Comparison of ENCODE assay signal across 10 cellular contexts in the genomic region with DNA sequence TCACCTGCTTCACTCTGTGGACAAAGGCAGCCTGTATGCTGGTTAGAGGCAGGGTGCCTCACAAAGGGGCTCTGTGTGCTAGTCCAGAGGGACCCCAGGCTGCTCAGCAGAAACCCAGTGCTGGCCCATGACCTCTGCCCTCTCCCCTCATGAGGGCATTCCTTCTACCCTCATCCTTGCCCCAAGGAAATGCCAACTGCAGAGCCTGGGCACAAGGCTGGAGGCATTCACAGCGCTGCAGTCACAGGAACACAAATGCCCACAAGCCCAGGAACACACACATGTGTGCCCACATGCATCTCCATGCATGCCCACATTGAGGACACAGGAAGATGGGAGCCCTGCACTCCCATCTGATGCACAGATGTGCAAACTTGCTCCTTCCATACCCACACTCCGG. TPM values are rescaled to one million over a fixed set of nuclear protein-coding genes. Genes with fewer than 3 reads are reported as not detected.
DNase-seq lines count a peak whose midpoint lies in the region; ATAC-seq and TF ChIP-seq lines count a peak whose summit lies in the region.
"Had no signal": no experiment of that assay in that cellular context is flagged by ENCODE, and none has a peak within 500 bp of the region (broad histone marks: within the 10 kb centered on the region; RNA-seq: fewer than 3 reads in every experiment).

No MANE protein-coding gene starts in this region.

- H3K9me3 Mint-ChIP-seq in CD4-positive, alpha-beta memory T cell, result no peaks in the 10 kb centered on the region

- peaks cover 38% of the 10 kb centered on the region for H3K4me1 ChIP-seq in CD4-positive, alpha-beta memory T cell (ENCODE audit: insufficient read depth, low read length)
- peaks cover 22% of the 10 kb centered on the region for H3K4me1 ChIP-seq in effector memory CD4-positive, alpha-beta T cell (ENCODE audit: control insufficient read depth, insufficient read depth, low read length, poor library complexity, severe bottlenecking)
- peaks cover 38% of the 10 kb centered on the region for H3K4me1 ChIP-seq in psoas muscle

- peaks cover 32% of the 10 kb centered on the region for H3K36me3 ChIP-seq in CD4-positive, alpha-beta memory T cell (ENCODE audit: insufficient read depth, low read length)
- peaks cover 28% of the 10 kb centered on the region for H3K36me3 ChIP-seq in effector memory CD4-positive, alpha-beta T cell (ENCODE audit: control insufficient read depth, insufficient read depth, low read length)
- peaks cover 0 to 10% of the 10 kb centered on the region in 2 donors for H3K36me3 ChIP-seq in psoas muscle (ENCODE audit: insufficient read depth in 1 of 2, low read depth in 1 of 2)

- intact Hi-C loops in CD4-positive, alpha-beta memory T cell (cut with micrococcal nuclease), result no loop called here
- intact Hi-C loops in psoas muscle (cut with DNase I), result no loop called here

- H3K36me3 Mint-ChIP-seq in CD4-positive, alpha-beta memory T cell, result peaks cover 17 to 45% of the 10 kb centered on the region in 2 donors

- H3K4me3 Mint-ChIP-seq in CD4-positive, alpha-beta memory T cell, result peak overlapping the region in 2 of 8 donors; percentile 10 to 27

- ATAC-seq in psoas muscle (no peak), HG02938 (IDR thresholded peaks at IDR 0.05; ENCODE audit: unreplicated experiment) (no peak)

- no peak overlapping the region for H3K27ac ChIP-seq in CD4-positive, alpha-beta memory T cell (ENCODE audit: low read depth, low read length)
- peak overlapping the region; percentile 42 for H3K27ac ChIP-seq in effector memory CD4-positive, alpha-beta T cell (ENCODE audit: insufficient read depth, low read length, poor library complexity, severe bottlenecking)
- H3K27ac ChIP-seq in psoas muscle, result peak overlapping the region; percentile 93

- peaks cover 18 to 70% (median 43%) of the 10 kb centered on the region in 4 donors for H3K4me1 Mint-ChIP-seq in CD4-positive, alpha-beta memory T cell

- CTCF ChIA-PET in CD4-positive, alpha-beta memory T cell (lab: Charles Lee; ENCODE audit: partially characterized antibody), result interaction anchor here (14.9 kb wide), 1 partner anchor 32 kb away, joined by 310 read pairs; no protein-coding TSS in a partner anchor

- no peaks in the 10 kb centered on the region for H3K27me3 ChIP-seq in CD4-positive, alpha-beta memory T cell (ENCODE audit: insufficient read depth, low read length)
- H3K27me3 ChIP-seq in effector memory CD4-positive, alpha-beta T cell (replicated peaks; ENCODE audit: control insufficient read depth, insufficient read depth, low read length, poor library complexity, severe bottlenecking), result no peaks in the 10 kb centered on the region
- no peaks in the 10 kb centered on the region for H3K27me3 ChIP-seq in psoas muscle (ENCODE audit: insufficient read depth in 3 of 3, low read length in 2 of 3)

- peaks cover 0 to 4% of the 10 kb centered on the region in 2 donors for H3K27me3 Mint-ChIP-seq in CD4-positive, alpha-beta memory T cell

- POLR2A ChIA-PET in CD4-positive, alpha-beta memory T cell (lab: Charles Lee; ENCODE audit: partially characterized antibody), result interaction anchor here (0.8 to 8.8 kb wide), 2 partner anchors 32 to 87 kb away, joined by 3 to 121 read pairs; no protein-coding TSS in a partner anchor

- DNase-seq in CD4-positive, alpha-beta memory T cell, result no peak
- DNase-seq in KG1 (lab: John Stamatoyannopoulos, UW) (peak; percentile 65), psoas muscle (no peak), NOMO-1 treated with DMSO at 0.1 percent for 48 hours (lab: John Stamatoyannopoulos, UW; ENCODE audit: unreplicated experiment) (no peak), NCI-H2171 treated with DMSO at 0.1 percent for 48 hours (lab: John Stamatoyannopoulos, UW) (no peak), ecto neural progenitor cell (ENCODE audit: low spot score) (no peak)
- no peak for DNase-seq in effector memory CD4-positive, alpha-beta T cell
- DNase-seq: NCI-H2081 treated with DMSO at 0.1 percent for 48 hours had no signal

- H3K4me3 ChIP-seq in CD4-positive, alpha-beta memory T cell (ENCODE audit: low read length in 2 of 2), result no peak overlapping the region
- H3K4me3 ChIP-seq in effector memory CD4-positive, alpha-beta T cell (ENCODE audit: insufficient read depth, low read depth, low read length, poor library complexity, severe bottlenecking), result no peak overlapping the region
- H3K4me3 ChIP-seq in psoas muscle, result no peak overlapping the region

- 78 to 83% (median 81%) methylated on average over 2 of the region's 2 CpGs for WGBS in psoas muscle, 3 donors

- H3K27ac Mint-ChIP-seq in CD4-positive, alpha-beta memory T cell, result peak overlapping the region in 4 of 7 donors; percentile 55 to 74 (median 64)

- no peaks in the 10 kb centered on the region for H3K9me3 ChIP-seq in CD4-positive, alpha-beta memory T cell (ENCODE audit: control insufficient read depth in 1 of 2, low read length in 2 of 2)
- no peaks in the 10 kb centered on the region for H3K9me3 ChIP-seq in effector memory CD4-positive, alpha-beta T cell (ENCODE audit: control insufficient read depth, low read length)
- no peaks in the 10 kb centered on the region for H3K9me3 ChIP-seq in psoas muscle

- TF ChIP-seq CTCF in psoas muscle (IDR thresholded peaks at IDR 0.05), result no peak

RNA-seq across cellular contexts. Expression of gene INKA1, which starts 3.8 kb away (rescaled TPM):
- total RNA-seq in CD4-positive, alpha-beta memory T cell, result 1 to 10 TPM in 1 of 2 experiments, under 1 TPM in 1; 0.55 to 1.2 TPM
- 1 to 10 TPM in 1 of 2 donors, under 1 TPM in 1; 0.45 to 1.5 TPM for polyA plus RNA-seq in CD4-positive, alpha-beta memory T cell
- 10 to 100 TPM in 1 of 4 donors, 1 to 10 TPM in 3; 2.2 to 20.1 (median 3.6) TPM for total RNA-seq in psoas muscle
- polyA plus RNA-seq in psoas muscle, result 1 to 10 TPM; 2.4 to 5.2 (median 3.6) TPM

RNA-seq across cellular contexts. Expression of gene UBA7, which starts 6.9 kb away (rescaled TPM):
- total RNA-seq in CD4-positive, alpha-beta memory T cell, result 100 to 1,000 TPM; 269 to 299 TPM
- 10 to 100 TPM; 39.8 to 45.7 TPM for polyA plus RNA-seq in CD4-positive, alpha-beta memory T cell
- 10 to 100 TPM in 1 of 4 donors, 1 to 10 TPM in 3; 4.9 to 10.4 (median 7.3) TPM for total RNA-seq in psoas muscle
- 1 to 10 TPM; 3.3 to 4.2 (median 4.1) TPM for polyA plus RNA-seq in psoas muscle

RNA-seq across cellular contexts. Expression of gene CDHR4, which starts 7.2 kb away (rescaled TPM):
- under 1 TPM in 1 of 2 experiments, not detected in 1; 0.17 TPM for total RNA-seq in CD4-positive, alpha-beta memory T cell
- polyA plus RNA-seq in CD4-positive, alpha-beta memory T cell, result not detected
- not detected for total RNA-seq in psoas muscle
- polyA plus RNA-seq in psoas muscle, result under 1 TPM in 2 of 3 donors, not detected in 1; 0.03 to 0.28 TPM
- total RNA-seq: dermis microvascular lymphatic vessel endothelial cell had no signal

RNA-seq across cellular contexts. Expression of gene IP6K1, which starts 20.5 kb away (rescaled TPM):
- 10 to 100 TPM; 50.1 to 60.0 TPM for total RNA-seq in CD4-positive, alpha-beta memory T cell
- polyA plus RNA-seq in CD4-positive, alpha-beta memory T cell, result 10 to 100 TPM; 19.4 to 38.8 TPM
- 10 to 100 TPM; 11.6 to 16.1 (median 13.1) TPM for total RNA-seq in psoas muscle
- polyA plus RNA-seq in psoas muscle, result 10 to 100 TPM in 1 of 3 donors, 1 to 10 TPM in 2; 9.1 to 15.5 (median 9.5) TPM

RNA-seq across cellular contexts. Expression of gene TRAIP, which starts 49.5 kb away (rescaled TPM):
- 1 to 10 TPM; 4.6 to 6.7 TPM for total RNA-seq in CD4-positive, alpha-beta memory T cell
- 1 to 10 TPM; 1.0 to 1.9 TPM for polyA plus RNA-seq in CD4-positive, alpha-beta memory T cell
- total RNA-seq in psoas muscle, result 1 to 10 TPM in 2 of 4 donors, under 1 TPM in 2; 0.36 to 1.2 (median 0.81) TPM
- polyA plus RNA-seq in psoas muscle, result 1 to 10 TPM; 1.3 to 4.6 (median 2.0) TPM

Comparison
In these comparisons a context has a peak if more than half of its experiments do, and no peak if none do; other contexts are left out.
1. RNA of gene UBA7, which starts 6.9 kb away (total RNA-seq): 269 to 299 TPM in CD4-positive, alpha-beta memory T cell; 4.9 to 10.4 TPM in psoas muscle; every median in the first group is over 10 times any median in the second.